Comparison of ENCODE assay signal across 8 cellular contexts in the genomic region with DNA sequence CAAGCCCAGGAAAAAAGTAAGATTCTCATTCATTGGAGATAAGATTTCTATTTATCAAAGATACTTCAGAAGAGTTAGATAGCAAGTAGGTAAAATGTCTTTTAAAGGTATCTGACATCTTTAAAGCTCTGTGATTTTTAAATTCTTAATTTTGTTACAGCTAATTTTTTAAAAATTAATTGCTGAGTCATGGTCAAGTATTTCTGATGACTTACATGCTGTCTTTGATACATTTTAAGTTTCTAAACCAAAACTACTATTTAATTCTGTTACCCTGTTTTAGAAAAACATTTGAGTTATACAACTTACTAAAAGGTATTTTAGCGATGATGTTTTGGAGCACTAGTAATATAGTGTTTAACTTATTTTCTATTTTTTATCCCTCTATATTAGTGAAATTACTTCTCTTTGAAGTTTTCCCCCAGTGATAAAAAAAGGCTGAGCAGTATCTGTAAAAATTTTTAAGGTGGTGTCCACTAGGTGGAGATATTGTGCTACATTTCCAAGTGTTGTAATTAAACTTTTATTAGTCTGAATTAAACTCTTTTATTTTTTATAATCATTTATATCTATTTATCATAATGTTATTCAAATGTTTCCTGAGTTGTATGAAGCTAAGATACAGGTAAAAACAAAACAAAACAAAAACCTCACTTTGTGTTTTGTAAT. TPM values are rescaled to one million over a fixed set of nuclear protein-coding genes. Genes with fewer than 3 reads are reported as not detected.
DNase-seq lines count a peak whose midpoint lies in the region; ATAC-seq and TF ChIP-seq lines count a peak whose summit lies in the region.

No MANE protein-coding gene starts in this region.

- intact Hi-C loops in activated B cell treated with CpG ODN at 0.5 μM for 24 hours (cut with micrococcal nuclease), result no loop called here

- ATAC-seq in activated B cell treated with CpG ODN at 0.5 μM for 24 hours (ENCODE audit: low read depth) (no peak), GM18868 (IDR thresholded peaks at IDR 0.05; ENCODE audit: unreplicated experiment) (no peak)

- H3K4me3 Mint-ChIP-seq in HFFc6, result no peak overlapping the region
- no peak overlapping the region for H3K4me3 Mint-ChIP-seq in activated B cell treated with CpG ODN at 0.5 μM for 24 hours
- no peak overlapping the region for H3K4me3 Mint-ChIP-seq in activated T-cell treated with anti-CD3 and anti-CD28 coated beads, Interleukin-2, amount 50 U/mL, for 24 hours

- DNase-seq in COLO829 (ENCODE audit: low spot score) (peak; percentile 22), HFFc6 (peak; percentile 36), activated B cell treated with CpG ODN at 0.5 μM for 24 hours (no peak), kidney tubule cell (ENCODE audit: low spot score) (peak; percentile 45)
- no peak for DNase-seq in activated effector memory CD4-positive, alpha-beta T cell treated with anti-CD3 and anti-CD28 coated beads, Interleukin-2, amount 50 U/mL, for 16 hours
- DNase-seq in activated CD8-positive, alpha-beta memory T cell treated with anti-CD3 and anti-CD28 coated beads, Interleukin-2, amount 50 U/mL, for 4 hours, result no peak
- no peak for DNase-seq in activated T-cell treated with anti-CD3 and anti-CD28 coated beads, Interleukin-2, amount 50 U/mL, for 24 hours

- TF ChIP-seq CTCF in HFFc6 (IDR thresholded peaks at IDR 0.05) (peak; percentile 88), activated B cell treated with CpG ODN at 0.5 μM for 24 hours (IDR thresholded peaks at IDR 0.05) (peak; percentile 75)

- no peaks in the 10 kb centered on the region for H3K4me1 Mint-ChIP-seq in HFFc6 (ENCODE audit: low read depth)
- no peaks in the 10 kb centered on the region for H3K4me1 Mint-ChIP-seq in activated B cell treated with CpG ODN at 0.5 μM for 24 hours
- H3K4me1 Mint-ChIP-seq in activated T-cell treated with anti-CD3 and anti-CD28 coated beads, Interleukin-2, amount 50 U/mL, for 24 hours (ENCODE audit: low read depth), result no peaks in the 10 kb centered on the region

- H3K27me3 Mint-ChIP-seq in HFFc6 (ENCODE audit: insufficient read depth), result no peaks in the 10 kb centered on the region
- H3K27me3 Mint-ChIP-seq in activated B cell treated with CpG ODN at 0.5 μM for 24 hours, result no peaks in the 10 kb centered on the region
- H3K27me3 Mint-ChIP-seq in activated T-cell treated with anti-CD3 and anti-CD28 coated beads, Interleukin-2, amount 50 U/mL, for 24 hours, result no peaks in the 10 kb centered on the region

- H3K9me3 Mint-ChIP-seq in HFFc6, result no peaks in the 10 kb centered on the region
- no peaks in the 10 kb centered on the region for H3K9me3 Mint-ChIP-seq in activated B cell treated with CpG ODN at 0.5 μM for 24 hours
- H3K9me3 Mint-ChIP-seq in activated T-cell treated with anti-CD3 and anti-CD28 coated beads, Interleukin-2, amount 50 U/mL, for 24 hours, result no peaks in the 10 kb centered on the region

- POLR2A ChIA-PET in activated B cell treated with CpG ODN at 0.5 μM for 24 hours (lab: Charles Lee), result no interaction called here

- H3K36me3 Mint-ChIP-seq in HFFc6 (ENCODE audit: low read depth), result no peaks in the 10 kb centered on the region
- H3K36me3 Mint-ChIP-seq in activated B cell treated with CpG ODN at 0.5 μM for 24 hours (ENCODE audit: low read depth), result peaks cover 2% of the 10 kb centered on the region
- peaks cover 23% of the 10 kb centered on the region for H3K36me3 Mint-ChIP-seq in activated T-cell treated with anti-CD3 and anti-CD28 coated beads, Interleukin-2, amount 50 U/mL, for 24 hours (ENCODE audit: low read depth)

- CTCF ChIA-PET in activated B cell treated with CpG ODN at 0.5 μM for 24 hours (lab: Charles Lee), result interaction anchor here (0.7 kb wide), 1 partner anchor 1278 kb away, joined by 4 read pairs; a partner anchor contains a TSS

- H3K27ac Mint-ChIP-seq in HFFc6 (no peak overlapping the region), activated B cell treated with CpG ODN at 0.5 μM for 24 hours (no peak overlapping the region)
- H3K27ac Mint-ChIP-seq in activated T-cell treated with anti-CD3 and anti-CD28 coated beads, Interleukin-2, amount 50 U/mL, for 24 hours, result no peak overlapping the region

RNA-seq across cellular contexts. Expression of a gene that starts 11.5 kb away (rescaled TPM):
- 1 to 10 TPM; 5.0 to 8.1 (median 7.1) TPM for total RNA-seq in HFFc6 (2021; fragmentation: NEBNext Ultra II Directional; extraction: Animal tissue kit (Norgen Biotek cat#: 25700))
- 14.8 and 19.6 TPM in 2 replicates for total RNA-seq in activated B cell treated with CpG ODN at 0.5 μM for 24 hours

Comparison
In these comparisons a context has a peak if more than half of its experiments do, and no peak if none do; other contexts are left out.
1. DNase-seq: peak in COLO829 (single experiment), HFFc6 (single experiment) and kidney tubule cell (single experiment); none in activated B cell treated with CpG ODN at 0.5 μM for 24 hours (single experiment), activated effector memory CD4-positive, alpha-beta T cell treated with anti-CD3 and anti-CD28 coated beads, Interleukin-2, amount 50 U/mL, for 16 hours (single experiment), activated CD8-positive, alpha-beta memory T cell treated with anti-CD3 and anti-CD28 coated beads, Interleukin-2, amount 50 U/mL, for 4 hours (single experiment) and activated T-cell treated with anti-CD3 and anti-CD28 coated beads, Interleukin-2, amount 50 U/mL, for 24 hours (single experiment).